Comparison of ENCODE assay signal across 25 cellular contexts in genomic region chr1:35171579-35171978, GRCh38.
"Had no signal": no experiment of that assay in that cellular context is flagged by ENCODE, and none has a peak within 500 bp of the region (broad histone marks: within the 10 kb centered on the region; RNA-seq: fewer than 3 reads in every experiment).

No MANE protein-coding gene starts in this region.

- H3K4me3 ChIP-seq: dorsolateral prefrontal cortex, gastrocnemius medialis, lung, pancreas, smooth muscle cell, stomach, thyroid gland, vagina had no signal

- H3K27ac ChIP-seq: dorsolateral prefrontal cortex, epithelial cell of prostate, gastrocnemius medialis, pancreas, stomach, thyroid gland, vagina had no signal

- H3K9me3 Mint-ChIP-seq: endodermal cell, memory B cell, natural killer cell had no signal

- ATAC-seq: esophagus mucosa, gastrocnemius medialis, left ventricle myocardium superior, natural killer cell, sciatic nerve had no signal

- H3K27ac Mint-ChIP-seq: endodermal cell, memory B cell, natural killer cell had no signal

- DNase-seq: dorsolateral prefrontal cortex; effector CD4-positive, alpha-beta T cell; endodermal cell; foreskin fibroblast; gastrocnemius medialis; head of caudate nucleus; left ventricle myocardium superior; natural killer cell; occipital lobe; pancreas; stimulated activated CD4-positive, alpha-beta T cell treated with anti-CD3 and anti-CD28 coated beads, Interleukin-12 subunit alpha, Interleukin-12 subunit beta, amount 100 ng/mL, for 4 hours; stimulated activated CD4-positive, alpha-beta T cell treated with anti-CD3 and anti-CD28 coated beads, Interleukin-1b, Interleukin-23, amount 100 ng/mL, for 48 hours; stimulated activated CD4-positive, alpha-beta T cell treated with anti-CD3 and anti-CD28 coated beads, Interleukin-4, amount 100 ng/mL, for 1 hour; stimulated activated CD8-positive, alpha-beta memory T cell treated with anti-CD3 and anti-CD28 coated beads, Interleukin-4, amount 100 ng/mL, for 48 hours; stimulated activated naive CD4-positive, alpha-beta T cell; stomach; thyroid gland; trophoblast cell had no signal

- H3K4me3 Mint-ChIP-seq: endodermal cell, memory B cell, natural killer cell had no signal

- H3K4me1 ChIP-seq: gastrocnemius medialis, pancreas, vagina had no signal

- H3K4me1 Mint-ChIP-seq: memory B cell had no signal

- H3K27me3 Mint-ChIP-seq: memory B cell had no signal

- H3K4me2 ChIP-seq: smooth muscle cell had no signal

- H3K27me3 ChIP-seq: dorsolateral prefrontal cortex, gastrocnemius medialis, pancreas, stomach, thyroid gland, vagina had no signal

- H3K9me3 ChIP-seq: gastrocnemius medialis, pancreas, stomach, thyroid gland, vagina had no signal
